In genomic region chr2:72828840-72829507, GRCh38 we compare ENCODE assay signal across 1 cellular context.
TF ChIP-seq lines count a peak whose summit lies in the region.

No MANE protein-coding gene starts in this region.

TF ChIP-seq in H1, 55 proteins besides CTCF, POLR2A, EP300 and RAD21:
- TF ChIP-seq KDM1A (IDR thresholded peaks at IDR 0.05; ENCODE audit: borderline replicate concordance, low read length), result no peak
- no peak for TF ChIP-seq SUZ12 (IDR thresholded peaks at IDR 0.05; ENCODE audit: low read length)
- TF ChIP-seq HDAC2 (IDR thresholded peaks at IDR 0.05; ENCODE audit: borderline replicate concordance in 1 of 2, low read depth in 2 of 2, low read length in 2 of 2), result no peak
- no peak for TF ChIP-seq SIX5 (IDR thresholded peaks at IDR 0.05; ENCODE audit: low read depth, low read length)
- TF ChIP-seq BCL11A (IDR thresholded peaks at IDR 0.05; ENCODE audit: low read depth in 2 of 2, low read length in 2 of 2), result no peak
- no peak for TF ChIP-seq USF2 (IDR thresholded peaks at IDR 0.05; ENCODE audit: low read length)
- no peak for TF ChIP-seq TBP (IDR thresholded peaks at IDR 0.05; ENCODE audit: low read depth, low read length)
- no peak for TF ChIP-seq JUN (IDR thresholded peaks at IDR 0.05; ENCODE audit: low read depth, low read length)
- no peak for TF ChIP-seq CHD2 (IDR thresholded peaks at IDR 0.05; ENCODE audit: low read length)
- no peak for TF ChIP-seq SP1 (IDR thresholded peaks at IDR 0.05; ENCODE audit: low read depth, low read length)
- no peak for TF ChIP-seq RFX5 (IDR thresholded peaks at IDR 0.05; ENCODE audit: borderline replicate concordance, low read depth, low read length)
- no peak for TF ChIP-seq RNF2 (IDR thresholded peaks at IDR 0.05; ENCODE audit: borderline replicate concordance, low read depth, low read length, missing control alignments, poor library complexity, severe bottlenecking)
- TF ChIP-seq FOSL1 (IDR thresholded peaks at IDR 0.05; ENCODE audit: insufficient read depth, low read depth, low read length), result no peak
- no peak for TF ChIP-seq HDAC6 (IDR thresholded peaks at IDR 0.05; ENCODE audit: low read depth, low read length)
TF ChIP-seq in H1: peak in this region for 0.
